Comparison of ENCODE assay signal across 14 cellular contexts in the genomic region with DNA sequence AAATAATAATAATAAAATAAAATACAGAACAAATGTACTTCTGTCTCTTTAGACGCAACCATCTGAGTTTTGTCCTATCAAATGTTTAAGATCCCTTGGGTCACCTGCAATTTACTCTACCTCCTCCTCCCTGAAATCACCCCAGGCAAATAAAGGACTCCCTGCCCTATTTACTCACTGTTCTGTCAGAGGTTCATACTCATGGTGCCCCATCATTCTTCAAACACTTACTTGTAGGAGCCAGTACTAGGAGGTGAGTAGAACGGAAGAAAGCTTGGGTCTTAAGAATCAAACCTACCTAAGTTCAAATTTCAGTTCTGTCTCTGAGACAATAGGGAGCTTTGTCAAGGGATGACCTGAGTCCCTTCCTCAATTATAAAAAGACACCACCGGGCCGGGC. TPM values are rescaled to one million over a fixed set of nuclear protein-coding genes. Genes with fewer than 3 reads are reported as not detected.
DNase-seq lines count a peak whose midpoint lies in the region; ATAC-seq, FAIRE-seq and TF ChIP-seq lines count a peak whose summit lies in the region.
"Had no signal": no experiment of that assay in that cellular context is flagged by ENCODE, and none has a peak within 500 bp of the region (broad histone marks: within the 10 kb centered on the region; RNA-seq: fewer than 3 reads in every experiment).

No MANE protein-coding gene starts in this region.

- peaks cover 57% of the 10 kb centered on the region for H3K4me1 Mint-ChIP-seq in dendritic cell treated with granulocyte-macrophage colony-stimulating factor and Interleukin-4, amounts not matched to agents 40 ng/mL and 50 ng/mL, for 4 days (ENCODE audit: low read depth)
- H3K4me1 Mint-ChIP-seq in stimulated activated effector memory CD8-positive, alpha-beta T cell treated with anti-CD3 and anti-CD28 coated beads, Interleukin-12 subunit alpha, Interleukin-12 subunit beta, amount 100 ng/mL, for 72 hours: peaks cover 38% of the 10 kb centered on the region

- no peak for DNase-seq in HepG2 (ENCODE audit: low spot score)
- DNase-seq in right lobe of liver: no peak
- no peak for DNase-seq in stimulated activated effector memory CD8-positive, alpha-beta T cell treated with anti-CD3 and anti-CD28 coated beads, Interleukin-12 subunit alpha, Interleukin-12 subunit beta, amount 100 ng/mL, for 72 hours (ENCODE audit: low spot score in 2 of 2)
- DNase-seq: activated B cell treated with CpG ODN at 0.5 μM for 24 hours, GF-D8, MV-4-11, Right ventricle myocardium superior, testis had no signal

- in situ Hi-C loops in HepG2 (cut with HindIII; ENCODE audit: extremely low pct_ligation_motif_present, low pct_unique_long_range_greater_than_20kb): no loop called here

- peaks cover 20% of the 10 kb centered on the region; the same call in 1 of the 2 replicates for H4K20me1 ChIP-seq in HepG2 (ENCODE audit: insufficient read depth, low read length)

- BruUV-seq in HepG2 (replicated peaks; lab: Mats Ljungman, UMichigan): no TSS peak

- H3K27me3 Mint-ChIP-seq in dendritic cell treated with granulocyte-macrophage colony-stimulating factor and Interleukin-4, amounts not matched to agents 40 ng/mL and 50 ng/mL, for 4 days: no peaks in the 10 kb centered on the region
- H3K27me3 Mint-ChIP-seq: activated B cell treated with CpG ODN at 0.5 μM for 24 hours had no signal

- FAIRE-seq in HepG2 (lab: Jason Lieb, UNC): no peak

- H3K4me1 ChIP-seq in HepG2 (ENCODE audit: insufficient read depth, low read length) (peaks cover 30% of the 10 kb centered on the region), right lobe of liver (peaks cover 0 to 29% (median 7%) of the 10 kb centered on the region in 4 donors)

- H3K27ac ChIP-seq in HepG2 (ENCODE audit: extremely low read length, insufficient read depth, low read length) (no peak overlapping the region), right lobe of liver (no peak overlapping the region)
- H3K27ac ChIP-seq: prostate gland, testis had no signal

- TF ChIP-seq CTCF in HepG2 (CRISPR knock-in tag; IDR thresholded peaks at IDR 0.05): no peak
- TF ChIP-seq CTCF in right lobe of liver (IDR thresholded peaks at IDR 0.05): no peak

- no peak overlapping the region for H3K4me3 ChIP-seq in HepG2 (replicated peaks in 1 of 3; ENCODE audit: insufficient read depth in 1 of 3, low read depth in 2 of 3, low read length in 3 of 3)
- no peak overlapping the region for H3K4me3 ChIP-seq in right lobe of liver
- H3K4me3 ChIP-seq: lung, testis had no signal

- intact Hi-C loops in HepG2 (cut with micrococcal nuclease; ENCODE audit: unreplicated experiment): no loop called here
- intact Hi-C loops in right lobe of liver (cut with DNase I): no loop called here
- intact Hi-C loops in dendritic cell treated with granulocyte-macrophage colony-stimulating factor and Interleukin-4, amounts not matched to agents 40 ng/mL and 50 ng/mL, for 4 days (cut with micrococcal nuclease): no loop called here

- no peak overlapping the region; the same call in 1 of the 2 replicates for H3K9ac ChIP-seq in HepG2 (ENCODE audit: insufficient read depth, low read depth, low read length)

- H3K79me2 ChIP-seq in HepG2 (ENCODE audit: insufficient read depth, low read length): peaks cover 44% of the 10 kb centered on the region

- H3K4me2 ChIP-seq in HepG2 (ENCODE audit: low read depth, low read length): peak overlapping the region; percentile 91

- H2AFZ ChIP-seq in HepG2 (ENCODE audit: low read length): no peak overlapping the region

- no peaks in the 10 kb centered on the region for H3K9me3 Mint-ChIP-seq in dendritic cell treated with granulocyte-macrophage colony-stimulating factor and Interleukin-4, amounts not matched to agents 40 ng/mL and 50 ng/mL, for 4 days
- H3K9me3 Mint-ChIP-seq in stimulated activated effector memory CD8-positive, alpha-beta T cell treated with anti-CD3 and anti-CD28 coated beads, Interleukin-12 subunit alpha, Interleukin-12 subunit beta, amount 100 ng/mL, for 72 hours: no peaks in the 10 kb centered on the region
- H3K9me3 Mint-ChIP-seq: activated B cell treated with CpG ODN at 0.5 μM for 24 hours had no signal

- peaks cover 11 to 24% of the 10 kb centered on the region in 2 experiments; a peak in 4 of 5 replicates for H3K36me3 ChIP-seq in HepG2 (replicated peaks in 1 of 2; ENCODE audit: control insufficient read depth in 1 of 2, insufficient read depth in 2 of 2, low read length in 2 of 2)
- peaks cover 0 to 29% (median 8%) of the 10 kb centered on the region in 4 donors for H3K36me3 ChIP-seq in right lobe of liver
- H3K36me3 ChIP-seq: prostate gland had no signal

- H3K27me3 ChIP-seq in HepG2 (ENCODE audit: control insufficient read depth in 1 of 2, insufficient read depth in 2 of 2, low read length in 2 of 2) (no peaks in the 10 kb centered on the region; a peak in 1 of 5 replicates), right lobe of liver (no peaks in the 10 kb centered on the region)
- H3K27me3 ChIP-seq: testis had no signal

- H3K9me3 ChIP-seq in HepG2 (ENCODE audit: low read length) (no peaks in the 10 kb centered on the region), right lobe of liver (no peaks in the 10 kb centered on the region)
- H3K9me3 ChIP-seq: prostate gland, testis had no signal

- POLR2A ChIA-PET in HepG2 (lab: Yijun Ruan, JAX): no interaction called here

- H3K36me3 Mint-ChIP-seq in dendritic cell treated with granulocyte-macrophage colony-stimulating factor and Interleukin-4, amounts not matched to agents 40 ng/mL and 50 ng/mL, for 4 days (ENCODE audit: low read depth): peaks cover 79% of the 10 kb centered on the region
- peaks cover 80% of the 10 kb centered on the region for H3K36me3 Mint-ChIP-seq in stimulated activated effector memory CD8-positive, alpha-beta T cell treated with anti-CD3 and anti-CD28 coated beads, Interleukin-12 subunit alpha, Interleukin-12 subunit beta, amount 100 ng/mL, for 72 hours

- H3K27ac Mint-ChIP-seq in dendritic cell treated with granulocyte-macrophage colony-stimulating factor and Interleukin-4, amounts not matched to agents 40 ng/mL and 50 ng/mL, for 4 days: peak overlapping the region; percentile 81
- H3K27ac Mint-ChIP-seq in stimulated activated effector memory CD8-positive, alpha-beta T cell treated with anti-CD3 and anti-CD28 coated beads, Interleukin-12 subunit alpha, Interleukin-12 subunit beta, amount 100 ng/mL, for 72 hours: peak overlapping the region; percentile 86
- H3K27ac Mint-ChIP-seq: activated B cell treated with CpG ODN at 0.5 μM for 24 hours had no signal

- no peak for TF ChIP-seq POLR2A in HepG2 (IDR thresholded peaks at IDR 0.05; ENCODE audit: insufficient read depth in 1 of 2, low read depth in 2 of 2, low read length in 2 of 2)
- no peak for TF ChIP-seq POLR2A in right lobe of liver (IDR thresholded peaks at IDR 0.05)

- CTCF ChIA-PET in HepG2 (lab: Yijun Ruan, JAX; ENCODE audit: low intra/inter-chr PET ratio, low total read pairs): no interaction called here

- TF ChIP-seq RAD21 in HepG2 (CRISPR knock-in tag; IDR thresholded peaks at IDR 0.05): no peak

- H3K4me3 Mint-ChIP-seq in dendritic cell treated with granulocyte-macrophage colony-stimulating factor and Interleukin-4, amounts not matched to agents 40 ng/mL and 50 ng/mL, for 4 days: peak overlapping the region; percentile 89
- H3K4me3 Mint-ChIP-seq in stimulated activated effector memory CD8-positive, alpha-beta T cell treated with anti-CD3 and anti-CD28 coated beads, Interleukin-12 subunit alpha, Interleukin-12 subunit beta, amount 100 ng/mL, for 72 hours: peak overlapping the region; percentile 91

- WGBS in HepG2 (ENCODE audit: low lambda C conversion rate): 92% methylated on average over 4 of the region's 4 CpGs
- 89% methylated on average over 4 of the region's 4 CpGs for WGBS in right lobe of liver (ENCODE audit: insufficient coverage, low coverage, low lambda C conversion rate, missing lambda C conversion rate)

- ATAC-seq in HepG2: no peak
- ATAC-seq in right lobe of liver: no peak
- no peak for ATAC-seq in stimulated activated effector memory CD8-positive, alpha-beta T cell treated with anti-CD3 and anti-CD28 coated beads, Interleukin-12 subunit alpha, Interleukin-12 subunit beta, amount 100 ng/mL, for 72 hours
- ATAC-seq in GM19395 (IDR thresholded peaks at IDR 0.05; ENCODE audit: unreplicated experiment): no peak
- no peak for ATAC-seq in GM21717 (IDR thresholded peaks at IDR 0.05; ENCODE audit: unreplicated experiment)

- TF ChIP-seq EP300 in HepG2 (IDR thresholded peaks at IDR 0.05; ENCODE audit: low read depth in 2 of 2, low read length in 2 of 2) (no peak), HepG2 (CRISPR knock-in tag; IDR thresholded peaks at IDR 0.05; ENCODE audit: borderline replicate concordance) (no peak)

RNA-seq across cellular contexts. Expression of a gene that starts 3.8 kb away (rescaled TPM):
- 20.8 and 24.8 TPM in 2 replicates for total RNA-seq in HepG2 (2016; rRNA removed; fragmentation: Illumina TruSeq; extraction: Trizol)
- 8.6 and 8.9 TPM in 2 replicates for total RNA-seq in HepG2 (2016; cell fraction: cytosol; rRNA removed; fragmentation: Illumina TruSeq; extraction: Trizol; ENCODE audit: low read depth)
- 16.6 and 24.3 TPM in 2 replicates for total RNA-seq in HepG2 (2016; cell fraction: insoluble cytoplasmic fraction; rRNA removed; fragmentation: Illumina TruSeq; extraction: Trizol)
- 26.7 and 28.1 TPM in 2 replicates for total RNA-seq in HepG2 (2016; cell fraction: membrane; rRNA removed; fragmentation: Illumina TruSeq; extraction: Trizol)
- 15.5 and 19.2 TPM in 2 replicates for total RNA-seq in HepG2 (2016; cell fraction: nucleus; rRNA removed; fragmentation: Illumina TruSeq; extraction: Trizol)
- 15.7 and 16.4 TPM in 2 replicates for polyA plus RNA-seq in HepG2 (2011; rRNA removed)
- polyA plus RNA-seq in HepG2 (2011; cell fraction: cytosol; rRNA removed): 18.9 and 22.7 TPM in 2 replicates
- polyA plus RNA-seq in HepG2 (2011; cell fraction: nucleus; rRNA removed): 33.2 and 34.9 TPM in 2 replicates
- polyA plus RNA-seq in HepG2 (2012): 25.6 and 28.2 TPM in 2 replicates
- polyA plus RNA-seq in HepG2 (2016; cell fraction: cytosol; fragmentation: Illumina TruSeq; extraction: Trizol; ENCODE audit: low read depth): 8.5 and 9.1 TPM in 2 replicates
- 22.6 and 31.2 TPM in 2 replicates for polyA plus RNA-seq in HepG2 (2016; cell fraction: insoluble cytoplasmic fraction; fragmentation: Illumina TruSeq; extraction: Trizol; ENCODE audit: low read depth)
- polyA plus RNA-seq in HepG2 (2016; cell fraction: membrane; fragmentation: Illumina TruSeq; extraction: Trizol; ENCODE audit: low read depth): 21.4 and 25.0 TPM in 2 replicates
- 36.3 and 37.8 TPM in 2 replicates for polyA plus RNA-seq in HepG2 (2016; cell fraction: nucleus; fragmentation: Illumina TruSeq; extraction: Trizol; ENCODE audit: insufficient read depth, low read depth)
- polyA minus RNA-seq in HepG2 (2011; rRNA and poly(A)+ RNA removed; ENCODE audit: low replicate concordance): 31.9 and 51.8 TPM in 2 replicates
- polyA minus RNA-seq in HepG2 (2011; cell fraction: cytosol; rRNA and poly(A)+ RNA removed): 20.0 and 23.4 TPM in 2 replicates
- polyA minus RNA-seq in HepG2 (2011; cell fraction: nucleus; rRNA and poly(A)+ RNA removed): 15.0 and 15.1 TPM in 2 replicates
- 10 to 100 TPM in 3 of 6 experiments, 1 to 10 TPM in 3; 7.9 to 12.3 (median 10.6) TPM for total RNA-seq in right lobe of liver

RNA-seq across cellular contexts. Expression of a gene that starts 8.1 kb away (rescaled TPM):
- total RNA-seq in HepG2 (2016; rRNA removed; fragmentation: Illumina TruSeq; extraction: Trizol): not detected in 2 replicates
- total RNA-seq in HepG2 (2016; cell fraction: cytosol; rRNA removed; fragmentation: Illumina TruSeq; extraction: Trizol; ENCODE audit: low read depth): not detected in 2 replicates
- not detected in 2 replicates for total RNA-seq in HepG2 (2016; cell fraction: insoluble cytoplasmic fraction; rRNA removed; fragmentation: Illumina TruSeq; extraction: Trizol)
- 0.62 TPM in 1 of 2 replicates, not detected in the other for total RNA-seq in HepG2 (2016; cell fraction: membrane; rRNA removed; fragmentation: Illumina TruSeq; extraction: Trizol)
- total RNA-seq in HepG2 (2016; cell fraction: nucleus; rRNA removed; fragmentation: Illumina TruSeq; extraction: Trizol): not detected in 2 replicates
- polyA plus RNA-seq in HepG2 (2011; rRNA removed): not detected in 2 replicates
- not detected in 2 replicates for polyA plus RNA-seq in HepG2 (2011; cell fraction: cytosol; rRNA removed)
- not detected in 2 replicates for polyA plus RNA-seq in HepG2 (2011; cell fraction: nucleus; rRNA removed)
- not detected in 2 replicates for polyA plus RNA-seq in HepG2 (2012)
- polyA plus RNA-seq in HepG2 (2016; cell fraction: cytosol; fragmentation: Illumina TruSeq; extraction: Trizol; ENCODE audit: low read depth): 0.72 and 1.3 TPM in 2 replicates
- not detected in 2 replicates for polyA plus RNA-seq in HepG2 (2016; cell fraction: insoluble cytoplasmic fraction; fragmentation: Illumina TruSeq; extraction: Trizol; ENCODE audit: low read depth)
- polyA plus RNA-seq in HepG2 (2016; cell fraction: membrane; fragmentation: Illumina TruSeq; extraction: Trizol; ENCODE audit: low read depth): 0.87 TPM in 1 of 2 replicates, not detected in the other
- not detected in 2 replicates for polyA plus RNA-seq in HepG2 (2016; cell fraction: nucleus; fragmentation: Illumina TruSeq; extraction: Trizol; ENCODE audit: insufficient read depth, low read depth)
- not detected in 2 replicates for polyA minus RNA-seq in HepG2 (2011; rRNA and poly(A)+ RNA removed; ENCODE audit: low replicate concordance)
- polyA minus RNA-seq in HepG2 (2011; cell fraction: cytosol; rRNA and poly(A)+ RNA removed): not detected in 2 replicates
- polyA minus RNA-seq in HepG2 (2011; cell fraction: nucleus; rRNA and poly(A)+ RNA removed): not detected in 2 replicates
- 1 to 10 TPM in 1 of 6 experiments, not detected in 5; 1.4 TPM for total RNA-seq in right lobe of liver
- total RNA-seq: activated B cell treated with CpG ODN at 0.5 μM for 24 hours, lung, NCI-H460, Right ventricle myocardium superior had no signal

RNA-seq across cellular contexts. Expression of a gene that starts 11.4 kb away (rescaled TPM):
- total RNA-seq in HepG2 (2016; rRNA removed; fragmentation: Illumina TruSeq; extraction: Trizol) (54.6 and 69.9 TPM in 2 replicates), right lobe of liver (10 to 100 TPM; 14.8 to 23.8 (median 18.2) TPM)
- 7.2 and 8.0 TPM in 2 replicates for total RNA-seq in HepG2 (2016; cell fraction: cytosol; rRNA removed; fragmentation: Illumina TruSeq; extraction: Trizol; ENCODE audit: low read depth)
- 57.2 and 72.6 TPM in 2 replicates for total RNA-seq in HepG2 (2016; cell fraction: insoluble cytoplasmic fraction; rRNA removed; fragmentation: Illumina TruSeq; extraction: Trizol)
- total RNA-seq in HepG2 (2016; cell fraction: membrane; rRNA removed; fragmentation: Illumina TruSeq; extraction: Trizol): 18.8 and 20.2 TPM in 2 replicates
- 24.2 and 28.9 TPM in 2 replicates for total RNA-seq in HepG2 (2016; cell fraction: nucleus; rRNA removed; fragmentation: Illumina TruSeq; extraction: Trizol)
- polyA plus RNA-seq in HepG2 (2011; rRNA removed): 24.9 and 27.3 TPM in 2 replicates
- 26.5 and 26.7 TPM in 2 replicates for polyA plus RNA-seq in HepG2 (2011; cell fraction: cytosol; rRNA removed)
- polyA plus RNA-seq in HepG2 (2011; cell fraction: nucleus; rRNA removed): 52.6 and 55.8 TPM in 2 replicates
- polyA plus RNA-seq in HepG2 (2012): 25.0 and 28.0 TPM in 2 replicates
- polyA plus RNA-seq in HepG2 (2016; cell fraction: cytosol; fragmentation: Illumina TruSeq; extraction: Trizol; ENCODE audit: low read depth): 8.5 and 10.2 TPM in 2 replicates
- polyA plus RNA-seq in HepG2 (2016; cell fraction: insoluble cytoplasmic fraction; fragmentation: Illumina TruSeq; extraction: Trizol; ENCODE audit: low read depth): 76.1 and 78.5 TPM in 2 replicates
- polyA plus RNA-seq in HepG2 (2016; cell fraction: membrane; fragmentation: Illumina TruSeq; extraction: Trizol; ENCODE audit: low read depth): 16.5 and 17.6 TPM in 2 replicates
- polyA plus RNA-seq in HepG2 (2016; cell fraction: nucleus; fragmentation: Illumina TruSeq; extraction: Trizol; ENCODE audit: insufficient read depth, low read depth): 49.1 and 51.4 TPM in 2 replicates
- 21.5 and 32.4 TPM in 2 replicates for polyA minus RNA-seq in HepG2 (2011; rRNA and poly(A)+ RNA removed; ENCODE audit: low replicate concordance)
- polyA minus RNA-seq in HepG2 (2011; cell fraction: cytosol; rRNA and poly(A)+ RNA removed): 8.9 and 11.3 TPM in 2 replicates
- 14.0 and 20.5 TPM in 2 replicates for polyA minus RNA-seq in HepG2 (2011; cell fraction: nucleus; rRNA and poly(A)+ RNA removed)

RNA-seq across cellular contexts. Expression of a gene that starts 15.8 kb away (rescaled TPM):
- 0.18 and 0.27 TPM in 2 replicates for total RNA-seq in HepG2 (2016; rRNA removed; fragmentation: Illumina TruSeq; extraction: Trizol)
- total RNA-seq in HepG2 (2016; cell fraction: cytosol; rRNA removed; fragmentation: Illumina TruSeq; extraction: Trizol; ENCODE audit: low read depth): 0.18 and 0.51 TPM in 2 replicates
- total RNA-seq in HepG2 (2016; cell fraction: insoluble cytoplasmic fraction; rRNA removed; fragmentation: Illumina TruSeq; extraction: Trizol): 0.17 and 0.18 TPM in 2 replicates
- 0.28 and 0.68 TPM in 2 replicates for total RNA-seq in HepG2 (2016; cell fraction: membrane; rRNA removed; fragmentation: Illumina TruSeq; extraction: Trizol)
- total RNA-seq in HepG2 (2016; cell fraction: nucleus; rRNA removed; fragmentation: Illumina TruSeq; extraction: Trizol): not detected in 2 replicates
- 0.67 and 0.94 TPM in 2 replicates for polyA plus RNA-seq in HepG2 (2011; rRNA removed)
- 0.56 and 0.76 TPM in 2 replicates for polyA plus RNA-seq in HepG2 (2011; cell fraction: cytosol; rRNA removed)
- 1.0 and 1.3 TPM in 2 replicates for polyA plus RNA-seq in HepG2 (2011; cell fraction: nucleus; rRNA removed)
- polyA plus RNA-seq in HepG2 (2012): 1.1 and 1.7 TPM in 2 replicates
- polyA plus RNA-seq in HepG2 (2016; cell fraction: cytosol; fragmentation: Illumina TruSeq; extraction: Trizol; ENCODE audit: low read depth): 4.2 and 4.6 TPM in 2 replicates
- 0.76 and 0.85 TPM in 2 replicates for polyA plus RNA-seq in HepG2 (2016; cell fraction: insoluble cytoplasmic fraction; fragmentation: Illumina TruSeq; extraction: Trizol; ENCODE audit: low read depth)
- polyA plus RNA-seq in HepG2 (2016; cell fraction: membrane; fragmentation: Illumina TruSeq; extraction: Trizol; ENCODE audit: low read depth): 3.3 and 3.8 TPM in 2 replicates
- 0.65 and 1.1 TPM in 2 replicates for polyA plus RNA-seq in HepG2 (2016; cell fraction: nucleus; fragmentation: Illumina TruSeq; extraction: Trizol; ENCODE audit: insufficient read depth, low read depth)
- 0.24 TPM in 1 of 2 replicates, not detected in the other for polyA minus RNA-seq in HepG2 (2011; rRNA and poly(A)+ RNA removed; ENCODE audit: low replicate concordance)
- polyA minus RNA-seq in HepG2 (2011; cell fraction: cytosol; rRNA and poly(A)+ RNA removed): not detected in 2 replicates
- polyA minus RNA-seq in HepG2 (2011; cell fraction: nucleus; rRNA and poly(A)+ RNA removed): 0.13 TPM in 1 of 2 replicates, not detected in the other
- 1 to 10 TPM in 3 of 6 experiments, under 1 TPM in 3; 0.12 to 1.7 (median 0.93) TPM for total RNA-seq in right lobe of liver
- total RNA-seq: NCI-H460 had no signal

RNA-seq across cellular contexts. Expression of a gene that starts 28.7 kb away (rescaled TPM):
- total RNA-seq in HepG2 (2016; rRNA removed; fragmentation: Illumina TruSeq; extraction: Trizol) (10.9 and 12.3 TPM in 2 replicates), right lobe of liver (1 to 10 TPM; 2.9 to 4.3 (median 3.9) TPM)
- total RNA-seq in HepG2 (2016; cell fraction: cytosol; rRNA removed; fragmentation: Illumina TruSeq; extraction: Trizol; ENCODE audit: low read depth): 2.3 and 2.9 TPM in 2 replicates
- total RNA-seq in HepG2 (2016; cell fraction: insoluble cytoplasmic fraction; rRNA removed; fragmentation: Illumina TruSeq; extraction: Trizol): 10.9 and 12.6 TPM in 2 replicates
- 8.8 and 8.9 TPM in 2 replicates for total RNA-seq in HepG2 (2016; cell fraction: membrane; rRNA removed; fragmentation: Illumina TruSeq; extraction: Trizol)
- total RNA-seq in HepG2 (2016; cell fraction: nucleus; rRNA removed; fragmentation: Illumina TruSeq; extraction: Trizol): 5.4 and 7.9 TPM in 2 replicates
- 9.9 and 11.7 TPM in 2 replicates for polyA plus RNA-seq in HepG2 (2011; rRNA removed)
- polyA plus RNA-seq in HepG2 (2011; cell fraction: cytosol; rRNA removed): 7.8 and 10.1 TPM in 2 replicates
- polyA plus RNA-seq in HepG2 (2011; cell fraction: nucleus; rRNA removed): 9.4 and 11.4 TPM in 2 replicates
- polyA plus RNA-seq in HepG2 (2012): 7.7 and 10.5 TPM in 2 replicates
- 2.1 and 2.6 TPM in 2 replicates for polyA plus RNA-seq in HepG2 (2016; cell fraction: cytosol; fragmentation: Illumina TruSeq; extraction: Trizol; ENCODE audit: low read depth)
- polyA plus RNA-seq in HepG2 (2016; cell fraction: insoluble cytoplasmic fraction; fragmentation: Illumina TruSeq; extraction: Trizol; ENCODE audit: low read depth): 11.0 and 11.9 TPM in 2 replicates
- polyA plus RNA-seq in HepG2 (2016; cell fraction: membrane; fragmentation: Illumina TruSeq; extraction: Trizol; ENCODE audit: low read depth): 5.4 and 6.0 TPM in 2 replicates
- polyA plus RNA-seq in HepG2 (2016; cell fraction: nucleus; fragmentation: Illumina TruSeq; extraction: Trizol; ENCODE audit: insufficient read depth, low read depth): 11.3 and 12.2 TPM in 2 replicates
- polyA minus RNA-seq in HepG2 (2011; rRNA and poly(A)+ RNA removed; ENCODE audit: low replicate concordance): 7.6 and 12.0 TPM in 2 replicates
- polyA minus RNA-seq in HepG2 (2011; cell fraction: cytosol; rRNA and poly(A)+ RNA removed): 4.8 and 5.3 TPM in 2 replicates
- polyA minus RNA-seq in HepG2 (2011; cell fraction: nucleus; rRNA and poly(A)+ RNA removed): 4.1 and 5.0 TPM in 2 replicates
